ENCODE assay signal across 9 cellular contexts in genomic region chr9:132163876-132164603, GRCh38. TPM values are rescaled to one million over a fixed set of nuclear protein-coding genes. Genes with fewer than 3 reads are reported as not detected.
DNase-seq lines count a peak whose midpoint lies in the region; ATAC-seq and TF ChIP-seq lines count a peak whose summit lies in the region.
"Had no signal": no experiment of that assay in that cellular context is flagged by ENCODE, and none has a peak within 500 bp of the region (broad histone marks: within the 10 kb centered on the region; RNA-seq: fewer than 3 reads in every experiment).

No MANE protein-coding gene starts in this region.

- H3K9me3 ChIP-seq in iPS-15b (ENCODE audit: control insufficient read depth, insufficient read depth, low read length) (no peaks in the 10 kb centered on the region), smooth muscle cell (replicated peaks; ENCODE audit: low read depth) (no peaks in the 10 kb centered on the region), OCI-LY7 (ENCODE audit: low read length) (no peaks in the 10 kb centered on the region), BE2C (no peaks in the 10 kb centered on the region)
- H3K9me3 ChIP-seq: uterus had no signal

- DNase-seq in activated CD4-positive, alpha-beta T cell treated with anti-CD3 and anti-CD28 coated beads for 36 hours, result no peak
- DNase-seq in activated CD4-positive, alpha-beta T cell treated with anti-CD3 and anti-CD28 coated beads, Interleukin-2, amount 50 U/mL, for 4 hours, result no peak
- DNase-seq in smooth muscle cell (lab: John Stamatoyannopoulos, UW; ENCODE audit: unreplicated experiment), result no peak
- DNase-seq in OCI-LY7 (ENCODE audit: low spot score), result no peak
- DNase-seq in BE2C, result no peak
- DNase-seq: uterus had no signal

- POLR2A ChIA-PET in activated CD4-positive, alpha-beta T cell treated with anti-CD3 and anti-CD28 coated beads for 36 hours (lab: Charles Lee), result no interaction called here
- POLR2A ChIA-PET in OCI-LY7 (lab: Charles Lee), result no interaction called here

- H3K27me3 Mint-ChIP-seq in activated CD4-positive, alpha-beta T cell treated with anti-CD3 and anti-CD28 coated beads for 36 hours, result peaks cover 42% of the 10 kb centered on the region
- peaks cover 37% of the 10 kb centered on the region for H3K27me3 Mint-ChIP-seq in activated T-helper 17 cell treated with anti-CD3 and anti-CD28 coated beads, Interleukin-2, amount 50 U/mL, for 72 hours

- peak overlapping the region; percentile 18 for H3K4me3 Mint-ChIP-seq in activated CD4-positive, alpha-beta T cell treated with anti-CD3 and anti-CD28 coated beads for 36 hours
- H3K4me3 Mint-ChIP-seq in activated T-helper 17 cell treated with anti-CD3 and anti-CD28 coated beads, Interleukin-2, amount 50 U/mL, for 72 hours, result peak overlapping the region; percentile 28

- ATAC-seq in activated CD4-positive, alpha-beta T cell treated with anti-CD3 and anti-CD28 coated beads for 36 hours, result no peak
- ATAC-seq in activated T-helper 17 cell treated with anti-CD3 and anti-CD28 coated beads, Interleukin-2, amount 50 U/mL, for 72 hours (replicated peaks), result no peak
- no peak for ATAC-seq in HG02981 (IDR thresholded peaks at IDR 0.05; ENCODE audit: unreplicated experiment)

- H3K27me3 ChIP-seq in iPS-15b (ENCODE audit: control insufficient read depth, insufficient read depth, low read length) (peaks cover 54% of the 10 kb centered on the region), smooth muscle cell (ENCODE audit: low read depth) (peaks cover 91% of the 10 kb centered on the region), BE2C (peaks cover 62% of the 10 kb centered on the region)

- peaks cover 4% of the 10 kb centered on the region for H3K4me1 Mint-ChIP-seq in activated CD4-positive, alpha-beta T cell treated with anti-CD3 and anti-CD28 coated beads for 36 hours
- peaks cover 4% of the 10 kb centered on the region for H3K4me1 Mint-ChIP-seq in activated T-helper 17 cell treated with anti-CD3 and anti-CD28 coated beads, Interleukin-2, amount 50 U/mL, for 72 hours

- no peaks in the 10 kb centered on the region for H3K9me3 Mint-ChIP-seq in activated CD4-positive, alpha-beta T cell treated with anti-CD3 and anti-CD28 coated beads for 36 hours (ENCODE audit: low read depth)
- H3K9me3 Mint-ChIP-seq in activated T-helper 17 cell treated with anti-CD3 and anti-CD28 coated beads, Interleukin-2, amount 50 U/mL, for 72 hours, result no peaks in the 10 kb centered on the region

- no peak overlapping the region for H3K27ac Mint-ChIP-seq in activated CD4-positive, alpha-beta T cell treated with anti-CD3 and anti-CD28 coated beads for 36 hours
- H3K27ac Mint-ChIP-seq in activated T-helper 17 cell treated with anti-CD3 and anti-CD28 coated beads, Interleukin-2, amount 50 U/mL, for 72 hours, result no peak overlapping the region

- H3K36me3 ChIP-seq in iPS-15b (ENCODE audit: control insufficient read depth, insufficient read depth, low read length) (no peaks in the 10 kb centered on the region), smooth muscle cell (ENCODE audit: low read depth) (no peaks in the 10 kb centered on the region), OCI-LY7 (ENCODE audit: insufficient read depth, low read length) (no peaks in the 10 kb centered on the region), BE2C (no peaks in the 10 kb centered on the region)
- H3K36me3 ChIP-seq: uterus had no signal

- CTCF ChIA-PET in activated CD4-positive, alpha-beta T cell treated with anti-CD3 and anti-CD28 coated beads for 36 hours (lab: Charles Lee), result interaction anchor here (0.7 to 1.5 kb wide), 2 partner anchors 89 to 796 kb away, joined by 3 to 4 read pairs; no protein-coding TSS in a partner anchor
- CTCF ChIA-PET in OCI-LY7 (lab: Charles Lee; ENCODE audit: unreplicated experiment), result no interaction called here

- H3K4me1 ChIP-seq in iPS-15b (ENCODE audit: control insufficient read depth, insufficient read depth, low read length) (peaks cover 3% of the 10 kb centered on the region), smooth muscle cell (ENCODE audit: low read depth) (peaks cover 13% of the 10 kb centered on the region), OCI-LY7 (ENCODE audit: insufficient read depth, low read length, poor library complexity, severe bottlenecking) (peaks cover 26% of the 10 kb centered on the region), BE2C (peaks cover 21% of the 10 kb centered on the region)

- peak overlapping the region; percentile 22 for H3K4me3 ChIP-seq in iPS-15b (ENCODE audit: low read depth, low read length)
- H3K4me3 ChIP-seq in smooth muscle cell, result no peak overlapping the region
- no peak overlapping the region for H3K4me3 ChIP-seq in OCI-LY7 (ENCODE audit: low read depth, low read length, poor library complexity, severe bottlenecking)
- H3K4me3 ChIP-seq in BE2C (ENCODE audit: low read depth, low read length), result no peak overlapping the region
- H3K4me3 ChIP-seq: uterus had no signal

- peak overlapping the region; percentile 95 for H3K4me2 ChIP-seq in smooth muscle cell
- no peak overlapping the region for H3K4me2 ChIP-seq in OCI-LY7 (ENCODE audit: low read length)

- no peak overlapping the region for H3K9ac ChIP-seq in iPS-15b (ENCODE audit: low read depth, low read length)
- H3K9ac ChIP-seq in smooth muscle cell (ENCODE audit: low read depth), result no peak overlapping the region

- TF ChIP-seq CTCF in smooth muscle cell (IDR thresholded peaks at IDR 0.05; ENCODE audit: borderline replicate concordance, insufficient read depth, poor library complexity, severe bottlenecking) (no peak), OCI-LY7 (conservative IDR thresholded peaks at IDR 0.05; ENCODE audit: low read length) (no peak), BE2C (IDR thresholded peaks at IDR 0.05; ENCODE audit: low read depth, low read length) (no peak)

- H3K27ac ChIP-seq in smooth muscle cell (ENCODE audit: low read depth), result no peak overlapping the region
- no peak overlapping the region for H3K27ac ChIP-seq in OCI-LY7 (ENCODE audit: low read depth, low read length, poor library complexity, severe bottlenecking)
- H3K27ac ChIP-seq: uterus had no signal

- intact Hi-C loops in activated CD4-positive, alpha-beta T cell treated with anti-CD3 and anti-CD28 coated beads for 36 hours (cut with DNase I, micrococcal nuclease), result loop anchor here in 1 of 2 experiments (5.0 kb wide), 1 partner anchor 82 kb away; no protein-coding TSS in a partner anchor
- intact Hi-C loops in OCI-LY7 (cut with micrococcal nuclease; ENCODE audit: unreplicated experiment), result loop anchor here (10.0 kb wide), 1 partner anchor 399 kb away; no protein-coding TSS in a partner anchor

- BruUV-seq in OCI-LY7 (replicated peaks; lab: Mats Ljungman, UMichigan), result no TSS peak

- no peaks in the 10 kb centered on the region for H3F3A ChIP-seq in smooth muscle cell (ENCODE audit: low read depth)

- H2AFZ ChIP-seq in smooth muscle cell (ENCODE audit: low read depth) (no peak overlapping the region), OCI-LY7 (ENCODE audit: low read length) (no peak overlapping the region)

- peaks cover 17% of the 10 kb centered on the region for H4K20me1 ChIP-seq in smooth muscle cell (ENCODE audit: low read depth)
- no peaks in the 10 kb centered on the region for H4K20me1 ChIP-seq in OCI-LY7 (ENCODE audit: insufficient read depth, low read length)

- no peaks in the 10 kb centered on the region for H3K36me3 Mint-ChIP-seq in activated CD4-positive, alpha-beta T cell treated with anti-CD3 and anti-CD28 coated beads for 36 hours (ENCODE audit: low read depth)
- no peaks in the 10 kb centered on the region for H3K36me3 Mint-ChIP-seq in activated T-helper 17 cell treated with anti-CD3 and anti-CD28 coated beads, Interleukin-2, amount 50 U/mL, for 72 hours (ENCODE audit: low read depth)

- no peaks in the 10 kb centered on the region for H3K9me2 ChIP-seq in OCI-LY7 (ENCODE audit: insufficient read depth, low read length)

- no peaks in the 10 kb centered on the region for H3K79me2 ChIP-seq in smooth muscle cell (ENCODE audit: low read depth)
- no peaks in the 10 kb centered on the region for H3K79me2 ChIP-seq in OCI-LY7 (ENCODE audit: insufficient read depth, low read depth, low read length)

- 18% methylated on average over 45 of the region's 45 CpGs for WGBS in smooth muscle cell (ENCODE audit: low lambda C conversion rate)

RNA-seq across cellular contexts. Expression of gene NTNG2, which starts 2.2 kb away (rescaled TPM):
- total RNA-seq in activated CD4-positive, alpha-beta T cell treated with anti-CD3 and anti-CD28 coated beads for 36 hours, result 1 to 10 TPM; 1.8 to 2.0 TPM
- total RNA-seq in activated T-helper 17 cell treated with anti-CD3 and anti-CD28 coated beads, Interleukin-2, amount 50 U/mL, for 72 hours, result 1 to 10 TPM in 1 of 2 donors, under 1 TPM in 1; 0.82 to 2.2 TPM
- total RNA-seq in smooth muscle cell (0.36 TPM in 1 of 2 replicates, not detected in the other), OCI-LY7 (2022) (1.9 and 3.2 TPM in 2 replicates)
- polyA plus RNA-seq in smooth muscle cell, result 0.58 and 1.0 TPM in 2 replicates
- 5.4 and 7.5 TPM in 2 replicates for total RNA-seq in OCI-LY7 (2014; rRNA removed; shearing (Covaris generic))
- 1.3 TPM for polyA plus RNA-seq in BE2C (2012; ENCODE audit: insufficient read depth, insufficient read length, low read depth)
